1 cellular context compared by ENCODE assay signal in genomic region chr11:76825726-76826396, GRCh38.
TF ChIP-seq lines count a peak whose summit lies in the region.

No MANE protein-coding gene starts in this region.

TF ChIP-seq in K562, 482 proteins besides CTCF, POLR2A, EP300 and RAD21 (continued from another document and continues in another):
- TF ChIP-seq CEBPZ (IDR thresholded peaks at IDR 0.05; ENCODE audit: borderline replicate concordance, low read depth, low read length) (no peak), NR3C1 (CRISPR knock-in tag; IDR thresholded peaks at IDR 0.05) (no peak), KHSRP (IDR thresholded peaks at IDR 0.05) (no peak), SIRT6 (IDR thresholded peaks at IDR 0.05; ENCODE audit: low read depth, low read length) (no peak), ZBTB5 (IDR thresholded peaks at IDR 0.05) (peak; percentile 78), ZNF121 (CRISPR knock-in tag; conservative IDR thresholded peaks at IDR 0.05) (no peak), STAT5B (CRISPR knock-in tag; IDR thresholded peaks at IDR 0.05) (no peak), POLR2AphosphoS2 (IDR thresholded peaks at IDR 0.05; ENCODE audit: low read length) (no peak), CUX1 (CRISPR knock-in tag; IDR thresholded peaks at IDR 0.05) (no peak), ZNF79 (CRISPR knock-in tag; IDR thresholded peaks at IDR 0.05; ENCODE audit: low read depth) (no peak), ZBTB17 (CRISPR knock-in tag; IDR thresholded peaks at IDR 0.05) (no peak), FOXJ2 (tag; IDR thresholded peaks at IDR 0.05) (no peak), ETV1 (tag; conservative IDR thresholded peaks at IDR 0.05; ENCODE audit: low read depth) (no peak), ETV6 (IDR thresholded peaks at IDR 0.05; ENCODE audit: borderline replicate concordance in 1 of 2, low read depth in 2 of 2, low read length in 1 of 2) (no peak), ETV6 (CRISPR knock-in tag; IDR thresholded peaks at IDR 0.05; ENCODE audit: borderline replicate concordance) (no peak), XRCC3 (IDR thresholded peaks at IDR 0.05) (no peak), ATF3 (IDR thresholded peaks at IDR 0.05) (no peak), ATF3 (CRISPR knock-in tag; conservative IDR thresholded peaks at IDR 0.05) (no peak), RBM34 (IDR thresholded peaks at IDR 0.05; ENCODE audit: borderline replicate concordance, insufficient read depth, low read length) (no peak), ZFP30 (CRISPR knock-in tag; IDR thresholded peaks at IDR 0.05; ENCODE audit: borderline replicate concordance) (no peak), MAFK (IDR thresholded peaks at IDR 0.05; ENCODE audit: low read length) (peak; percentile 66), FOXM1 (IDR thresholded peaks at IDR 0.05; ENCODE audit: low read depth) (no peak), FOXM1 (CRISPR knock-in tag; IDR thresholded peaks at IDR 0.05; ENCODE audit: low read depth) (no peak), CBX1 (IDR thresholded peaks at IDR 0.05; ENCODE audit: low read depth) (no peak), EHMT2 (IDR thresholded peaks at IDR 0.05) (no peak; the same call in 1 of the 2 replicates), STAT5A (IDR thresholded peaks at IDR 0.05; ENCODE audit: borderline replicate concordance, low read length) (no peak), ZNF77 (CRISPR knock-in tag; IDR thresholded peaks at IDR 0.05) (no peak), ZNF780A (CRISPR knock-in tag; IDR thresholded peaks at IDR 0.05) (no peak), TAL1 (IDR thresholded peaks at IDR 0.05) (peak; percentile 58), RFX7 (CRISPR knock-in tag; IDR thresholded peaks at IDR 0.05) (no peak), ZNF134 (CRISPR knock-in tag; conservative IDR thresholded peaks at IDR 0.05) (no peak), ATF1 (CRISPR knock-in tag; IDR thresholded peaks at IDR 0.05) (no peak), ATF1 (tag; IDR thresholded peaks at IDR 0.05) (0 out of 2 replicates have a peak, but pooled peaks have one; percentile 9)
- TF ChIP-seq, protein P1, sequence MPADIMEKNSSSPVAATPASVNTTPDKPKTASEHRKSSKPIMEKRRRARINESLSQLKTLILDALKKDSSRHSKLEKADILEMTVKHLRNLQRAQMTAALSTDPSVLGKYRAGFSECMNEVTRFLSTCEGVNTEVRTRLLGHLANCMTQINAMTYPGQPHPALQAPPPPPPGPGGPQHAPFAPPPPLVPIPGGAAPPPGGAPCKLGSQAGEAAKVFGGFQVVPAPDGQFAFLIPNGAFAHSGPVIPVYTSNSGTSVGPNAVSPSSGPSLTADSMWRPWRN (IDR thresholded peaks at IDR 0.05; ENCODE audit: low read depth), result no peak
- TF ChIP-seq, protein P2, sequence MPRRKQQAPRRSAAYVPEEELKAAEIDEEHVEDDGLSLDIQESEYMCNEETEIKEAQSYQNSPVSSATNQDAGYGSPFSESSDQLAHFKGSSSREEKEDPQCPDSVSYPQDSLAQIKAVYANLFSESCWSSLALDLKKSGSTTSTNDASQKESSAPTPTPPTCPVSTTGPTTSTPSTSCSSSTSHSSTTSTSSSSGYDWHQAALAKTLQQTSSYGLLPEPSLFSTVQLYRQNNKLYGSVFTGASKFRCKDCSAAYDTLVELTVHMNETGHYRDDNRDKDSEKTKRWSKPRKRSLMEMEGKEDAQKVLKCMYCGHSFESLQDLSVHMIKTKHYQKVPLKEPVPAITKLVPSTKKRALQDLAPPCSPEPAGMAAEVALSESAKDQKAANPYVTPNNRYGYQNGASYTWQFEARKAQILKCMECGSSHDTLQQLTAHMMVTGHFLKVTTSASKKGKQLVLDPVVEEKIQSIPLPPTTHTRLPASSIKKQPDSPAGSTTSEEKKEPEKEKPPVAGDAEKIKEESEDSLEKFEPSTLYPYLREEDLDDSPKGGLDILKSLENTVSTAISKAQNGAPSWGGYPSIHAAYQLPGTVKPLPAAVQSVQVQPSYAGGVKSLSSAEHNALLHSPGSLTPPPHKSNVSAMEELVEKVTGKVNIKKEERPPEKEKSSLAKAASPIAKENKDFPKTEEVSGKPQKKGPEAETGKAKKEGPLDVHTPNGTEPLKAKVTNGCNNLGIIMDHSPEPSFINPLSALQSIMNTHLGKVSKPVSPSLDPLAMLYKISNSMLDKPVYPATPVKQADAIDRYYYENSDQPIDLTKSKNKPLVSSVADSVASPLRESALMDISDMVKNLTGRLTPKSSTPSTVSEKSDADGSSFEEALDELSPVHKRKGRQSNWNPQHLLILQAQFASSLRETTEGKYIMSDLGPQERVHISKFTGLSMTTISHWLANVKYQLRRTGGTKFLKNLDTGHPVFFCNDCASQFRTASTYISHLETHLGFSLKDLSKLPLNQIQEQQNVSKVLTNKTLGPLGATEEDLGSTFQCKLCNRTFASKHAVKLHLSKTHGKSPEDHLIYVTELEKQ (CRISPR knock-in tag; IDR thresholded peaks at IDR 0.05), result no peak
- TF ChIP-seq, protein P3, sequence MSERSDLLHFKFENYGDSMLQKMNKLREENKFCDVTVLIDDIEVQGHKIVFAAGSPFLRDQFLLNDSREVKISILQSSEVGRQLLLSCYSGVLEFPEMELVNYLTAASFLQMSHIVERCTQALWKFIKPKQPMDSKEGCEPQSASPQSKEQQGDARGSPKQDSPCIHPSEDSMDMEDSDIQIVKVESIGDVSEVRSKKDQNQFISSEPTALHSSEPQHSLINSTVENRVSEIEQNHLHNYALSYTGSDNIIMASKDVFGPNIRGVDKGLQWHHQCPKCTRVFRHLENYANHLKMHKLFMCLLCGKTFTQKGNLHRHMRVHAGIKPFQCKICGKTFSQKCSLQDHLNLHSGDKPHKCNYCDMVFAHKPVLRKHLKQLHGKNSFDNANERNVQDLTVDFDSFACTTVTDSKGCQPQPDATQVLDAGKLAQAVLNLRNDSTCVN (CRISPR knock-in tag; IDR thresholded peaks at IDR 0.05), result no peak
- TF ChIP-seq, protein P4, sequence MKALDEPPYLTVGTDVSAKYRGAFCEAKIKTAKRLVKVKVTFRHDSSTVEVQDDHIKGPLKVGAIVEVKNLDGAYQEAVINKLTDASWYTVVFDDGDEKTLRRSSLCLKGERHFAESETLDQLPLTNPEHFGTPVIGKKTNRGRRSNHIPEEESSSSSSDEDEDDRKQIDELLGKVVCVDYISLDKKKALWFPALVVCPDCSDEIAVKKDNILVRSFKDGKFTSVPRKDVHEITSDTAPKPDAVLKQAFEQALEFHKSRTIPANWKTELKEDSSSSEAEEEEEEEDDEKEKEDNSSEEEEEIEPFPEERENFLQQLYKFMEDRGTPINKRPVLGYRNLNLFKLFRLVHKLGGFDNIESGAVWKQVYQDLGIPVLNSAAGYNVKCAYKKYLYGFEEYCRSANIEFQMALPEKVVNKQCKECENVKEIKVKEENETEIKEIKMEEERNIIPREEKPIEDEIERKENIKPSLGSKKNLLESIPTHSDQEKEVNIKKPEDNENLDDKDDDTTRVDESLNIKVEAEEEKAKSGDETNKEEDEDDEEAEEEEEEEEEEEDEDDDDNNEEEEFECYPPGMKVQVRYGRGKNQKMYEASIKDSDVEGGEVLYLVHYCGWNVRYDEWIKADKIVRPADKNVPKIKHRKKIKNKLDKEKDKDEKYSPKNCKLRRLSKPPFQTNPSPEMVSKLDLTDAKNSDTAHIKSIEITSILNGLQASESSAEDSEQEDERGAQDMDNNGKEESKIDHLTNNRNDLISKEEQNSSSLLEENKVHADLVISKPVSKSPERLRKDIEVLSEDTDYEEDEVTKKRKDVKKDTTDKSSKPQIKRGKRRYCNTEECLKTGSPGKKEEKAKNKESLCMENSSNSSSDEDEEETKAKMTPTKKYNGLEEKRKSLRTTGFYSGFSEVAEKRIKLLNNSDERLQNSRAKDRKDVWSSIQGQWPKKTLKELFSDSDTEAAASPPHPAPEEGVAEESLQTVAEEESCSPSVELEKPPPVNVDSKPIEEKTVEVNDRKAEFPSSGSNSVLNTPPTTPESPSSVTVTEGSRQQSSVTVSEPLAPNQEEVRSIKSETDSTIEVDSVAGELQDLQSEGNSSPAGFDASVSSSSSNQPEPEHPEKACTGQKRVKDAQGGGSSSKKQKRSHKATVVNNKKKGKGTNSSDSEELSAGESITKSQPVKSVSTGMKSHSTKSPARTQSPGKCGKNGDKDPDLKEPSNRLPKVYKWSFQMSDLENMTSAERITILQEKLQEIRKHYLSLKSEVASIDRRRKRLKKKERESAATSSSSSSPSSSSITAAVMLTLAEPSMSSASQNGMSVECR (CRISPR knock-in tag; IDR thresholded peaks at IDR 0.05), result no peak
